1 cellular context compared by ENCODE assay signal in genomic region chr10:95796504-95796903, GRCh38.
TF ChIP-seq lines count a peak whose summit lies in the region.

No MANE protein-coding gene starts in this region.

TF ChIP-seq in GM12878, 131 proteins besides CTCF, POLR2A, EP300 and RAD21 (continued from another document):
- TF ChIP-seq ASH2L (IDR thresholded peaks at IDR 0.05; ENCODE audit: borderline replicate concordance, low read depth) (no peak), ZNF687 (IDR thresholded peaks at IDR 0.05) (no peak), ZNF217 (IDR thresholded peaks at IDR 0.05) (no peak), POLR2AphosphoS5 (IDR thresholded peaks at IDR 0.05; ENCODE audit: low read length) (0 out of 2 replicates have a peak, but pooled peaks have one; percentile 29), FOXK2 (IDR thresholded peaks at IDR 0.05) (no peak)
TF ChIP-seq in GM12878: peak in this region for 2.
